In the genomic region with DNA sequence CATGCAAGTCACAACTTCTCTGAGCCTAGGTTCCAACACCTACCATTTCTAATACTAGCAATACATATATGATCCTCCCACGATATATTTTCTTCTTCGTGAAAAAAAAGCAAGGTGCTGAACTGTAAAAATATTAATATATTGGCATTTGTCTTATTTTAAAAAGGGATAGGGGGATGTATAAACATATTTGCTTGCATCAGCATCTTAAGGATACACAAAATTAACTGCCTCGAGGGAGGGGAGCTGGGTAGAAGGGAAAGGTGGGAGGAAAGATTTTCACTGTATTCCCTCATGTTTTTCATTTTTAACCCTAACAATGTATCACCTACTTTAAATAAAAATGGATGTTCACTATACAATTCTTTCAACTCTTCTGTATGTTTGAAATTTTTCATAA, we compare ENCODE assay signal across 11 cellular contexts. TPM values are rescaled to one million over a fixed set of nuclear protein-coding genes. Genes with fewer than 3 reads are reported as not detected.
DNase-seq lines count a peak whose midpoint lies in the region; TF ChIP-seq lines count a peak whose summit lies in the region.
"Had no signal": no experiment of that assay in that cellular context is flagged by ENCODE, and none has a peak within 500 bp of the region (broad histone marks: within the 10 kb centered on the region; RNA-seq: fewer than 3 reads in every experiment).

No MANE protein-coding gene starts in this region.

- H3K4me1 ChIP-seq in cardiac muscle cell (ENCODE audit: low read depth), result peaks cover 10% of the 10 kb centered on the region
- peaks cover 0 to 17% of the 10 kb centered on the region in 2 donors for H3K4me1 ChIP-seq in right atrium auricular region

- H3K4me1 Mint-ChIP-seq in glutamatergic neuron (ENCODE audit: low read depth, unreplicated experiment) (no peaks in the 10 kb centered on the region), type B pancreatic cell (ENCODE audit: unreplicated experiment) (peaks cover 12% of the 10 kb centered on the region)

- no peaks in the 10 kb centered on the region for H3K27me3 Mint-ChIP-seq in glutamatergic neuron (ENCODE audit: unreplicated experiment)
- H3K27me3 Mint-ChIP-seq in type B pancreatic cell, result no peaks in the 10 kb centered on the region
- H3K27me3 Mint-ChIP-seq: activated CD4-positive, alpha-beta T cell treated with anti-CD3 and anti-CD28 coated beads, Interleukin-2, amount 10 ng/mL, durations not matched to agents 24 days and 14 days; stimulated activated naive B cell treated with anti-CD40 and anti-IgM and Interleukin-4, amounts not matched to agents 10 μg/mL and 1 μg/mL and 100 μg/mL, for 72 hours had no signal

- no peak for TF ChIP-seq CTCF in cardiac muscle cell (IDR thresholded peaks at IDR 0.05; ENCODE audit: low read depth, low read length)
- TF ChIP-seq CTCF in right atrium auricular region (IDR thresholded peaks at IDR 0.05), result no peak
- TF ChIP-seq CTCF in WI38 (IDR thresholded peaks at IDR 0.05; ENCODE audit: low read depth, low read length), result no peak
- TF ChIP-seq CTCF in glutamatergic neuron (IDR thresholded peaks at IDR 0.05; ENCODE audit: partially characterized antibody, unreplicated experiment), result no peak
- no peak for TF ChIP-seq CTCF in type B pancreatic cell (conservative IDR thresholded peaks at IDR 0.05)

- H3K27me3 ChIP-seq in cardiac muscle cell, result no peaks in the 10 kb centered on the region
- no peaks in the 10 kb centered on the region for H3K27me3 ChIP-seq in right atrium auricular region

- H3K27ac ChIP-seq in cardiac muscle cell (no peak overlapping the region), right atrium auricular region (no peak overlapping the region)

- DNase-seq in cardiac muscle cell (ENCODE audit: low read depth in 1 of 2, low spot score in 1 of 2), result no peak
- DNase-seq in right atrium auricular region (ENCODE audit: low spot score), result no peak
- DNase-seq in glutamatergic neuron, result no peak
- DNase-seq in type B pancreatic cell (ENCODE audit: extremely low spot score, unreplicated experiment), result no peak
- no peak for DNase-seq in T-helper 2 cell
- DNase-seq in COLO829 (ENCODE audit: low spot score), result no peak
- DNase-seq in activated CD4-positive, alpha-beta T cell treated with anti-CD3 and anti-CD28 coated beads for 4 hours, result no peak
- DNase-seq: activated CD4-positive, alpha-beta T cell treated with anti-CD3 and anti-CD28 coated beads, Interleukin-2, amount 10 ng/mL, durations not matched to agents 24 days and 14 days; NCI-H1417 treated with DMSO at 0.1 percent for 48 hours; stimulated activated naive B cell treated with anti-CD40 and anti-IgM and Interleukin-4, amounts not matched to agents 10 μg/mL and 1 μg/mL and 100 μg/mL, for 72 hours had no signal

- H3K9me3 Mint-ChIP-seq in glutamatergic neuron (ENCODE audit: unreplicated experiment) (peaks cover 2% of the 10 kb centered on the region), type B pancreatic cell (no peaks in the 10 kb centered on the region)
- H3K9me3 Mint-ChIP-seq: stimulated activated naive B cell treated with anti-CD40 and anti-IgM and Interleukin-4, amounts not matched to agents 10 μg/mL and 1 μg/mL and 100 μg/mL, for 72 hours had no signal

- peaks cover 6% of the 10 kb centered on the region for H3K36me3 ChIP-seq in cardiac muscle cell
- peaks cover 17% of the 10 kb centered on the region for H3K36me3 ChIP-seq in right atrium auricular region

- peak overlapping the region; percentile 59 for H3K4me3 Mint-ChIP-seq in glutamatergic neuron (ENCODE audit: unreplicated experiment)
- peak overlapping the region; percentile 92 for H3K4me3 Mint-ChIP-seq in type B pancreatic cell

- H3K27ac Mint-ChIP-seq in glutamatergic neuron (ENCODE audit: unreplicated experiment) (no peak overlapping the region), type B pancreatic cell (no peak overlapping the region)

- H3K36me3 Mint-ChIP-seq in glutamatergic neuron (ENCODE audit: unreplicated experiment) (peaks cover 7% of the 10 kb centered on the region), type B pancreatic cell (peaks cover 22% of the 10 kb centered on the region)

- H3K9me3 ChIP-seq in cardiac muscle cell (ENCODE audit: low read depth), result no peaks in the 10 kb centered on the region
- no peaks in the 10 kb centered on the region for H3K9me3 ChIP-seq in right atrium auricular region

- H3K4me3 ChIP-seq in cardiac muscle cell, result peak overlapping the region; percentile 89
- no peak overlapping the region for H3K4me3 ChIP-seq in right atrium auricular region
- peak overlapping the region; percentile 75 for H3K4me3 ChIP-seq in WI38 (ENCODE audit: low read depth, low read length)

RNA-seq across cellular contexts. Expression of a gene that starts 1.3 kb away (rescaled TPM):
- total RNA-seq in cardiac muscle cell, result 8.8 and 9.1 TPM in 2 replicates
- polyA plus RNA-seq in cardiac muscle cell, result 9.9 and 13.6 TPM in 2 replicates
- total RNA-seq in right atrium auricular region, result 10 to 100 TPM; 22.7 to 28.6 TPM
- total RNA-seq in glutamatergic neuron (ENCODE audit: unreplicated experiment), result 6.9 TPM
- total RNA-seq in type B pancreatic cell (ENCODE audit: low replicate concordance), result 30.4 and 31.9 TPM in 2 replicates

Comparison
In these comparisons a context has a peak if more than half of its experiments do, and no peak if none do; other contexts are left out.
1. H3K4me3 ChIP-seq: peak in cardiac muscle cell (single experiment) and WI38 (single experiment); none in right atrium auricular region (0 of 2).